Comparison of ENCODE assay signal across 10 cellular contexts in genomic region chr12:106586803-106587684, GRCh38. TPM values are rescaled to one million over a fixed set of nuclear protein-coding genes. Genes with fewer than 3 reads are reported as not detected.
DNase-seq lines count a peak whose midpoint lies in the region; ATAC-seq and TF ChIP-seq lines count a peak whose summit lies in the region.
"Had no signal": no experiment of that assay in that cellular context is flagged by ENCODE, and none has a peak within 500 bp of the region (broad histone marks: within the 10 kb centered on the region; RNA-seq: fewer than 3 reads in every experiment).

No MANE protein-coding gene starts in this region.

- DNase-seq in left ventricle myocardium superior (no peak), cardiac septum (ENCODE audit: low spot score) (no peak), mesothelial cell of epicardium (ENCODE audit: low spot score in 2 of 2, unreplicated experiment in 2 of 2) (peak in 1 of 2 experiments; percentile 53), AG08395 (ENCODE audit: low spot score) (no peak), Karpas-422 (no peak)
- DNase-seq in activated CD4-positive, alpha-beta memory T cell treated with anti-CD3 and anti-CD28 coated beads, Interleukin-2, amount 10 ng/mL, durations not matched to agents 7 days and 5 days, result no peak
- DNase-seq: activated T-cell treated with anti-CD3 and anti-CD28 coated beads, Interleukin-2, amount 50 U/mL, for 4 hours had no signal

- H3K4me3 Mint-ChIP-seq in mesothelial cell of epicardium, result peak overlapping the region; percentile 59
- no peak overlapping the region for H3K4me3 Mint-ChIP-seq in activated CD4-positive, alpha-beta memory T cell treated with anti-CD3 and anti-CD28 coated beads, Interleukin-2, amount 10 ng/mL, durations not matched to agents 7 days and 5 days
- H3K4me3 Mint-ChIP-seq: activated T-cell treated with anti-CD3 and anti-CD28 coated beads, Interleukin-2, amount 50 U/mL, for 4 hours had no signal

- no peaks in the 10 kb centered on the region for H3K9me2 ChIP-seq in Karpas-422 (replicated peaks; ENCODE audit: insufficient read depth, low read length)

- POLR2A ChIA-PET in activated CD4-positive, alpha-beta memory T cell treated with anti-CD3 and anti-CD28 coated beads, Interleukin-2, amount 10 ng/mL, durations not matched to agents 7 days and 5 days (lab: Charles Lee), result no interaction called here

- peak overlapping the region; percentile 39 for H3K27ac ChIP-seq in cingulate gyrus (ENCODE audit: low read depth, low read length)
- H3K27ac ChIP-seq in Karpas-422 (ENCODE audit: low read length), result no peak overlapping the region

- H3K27me3 Mint-ChIP-seq in mesothelial cell of epicardium (ENCODE audit: low read depth), result peaks cover 96% of the 10 kb centered on the region
- H3K27me3 Mint-ChIP-seq in activated CD4-positive, alpha-beta memory T cell treated with anti-CD3 and anti-CD28 coated beads, Interleukin-2, amount 10 ng/mL, durations not matched to agents 7 days and 5 days, result peaks cover 83% of the 10 kb centered on the region

- H3K9ac ChIP-seq in Karpas-422 (ENCODE audit: low read length), result no peak overlapping the region

- no peak overlapping the region for H3K4me3 ChIP-seq in Karpas-422 (ENCODE audit: low read length)

- ATAC-seq in left ventricle myocardium superior (peak; percentile 15), HG02678 (IDR thresholded peaks at IDR 0.05; ENCODE audit: unreplicated experiment) (no peak)
- ATAC-seq: activated T-cell treated with anti-CD3 and anti-CD28 coated beads, Interleukin-2, amount 50 U/mL, for 4 hours had no signal

- H3K9me3 ChIP-seq in Karpas-422 (ENCODE audit: low read length), result no peaks in the 10 kb centered on the region

- no peak overlapping the region for H3K4me2 ChIP-seq in Karpas-422 (ENCODE audit: low read depth, low read length, poor library complexity, severe bottlenecking)

- no peaks in the 10 kb centered on the region for H4K20me1 ChIP-seq in Karpas-422 (ENCODE audit: insufficient read depth, low read depth, low read length)

- no peaks in the 10 kb centered on the region for H3K79me2 ChIP-seq in Karpas-422 (ENCODE audit: low read length)

- H3K27me3 ChIP-seq in Karpas-422 (ENCODE audit: low read length), result no peaks in the 10 kb centered on the region

- H2AFZ ChIP-seq in Karpas-422 (ENCODE audit: low read length), result no peak overlapping the region

- no peaks in the 10 kb centered on the region for H3K9me3 Mint-ChIP-seq in mesothelial cell of epicardium
- no peaks in the 10 kb centered on the region for H3K9me3 Mint-ChIP-seq in activated CD4-positive, alpha-beta memory T cell treated with anti-CD3 and anti-CD28 coated beads, Interleukin-2, amount 10 ng/mL, durations not matched to agents 7 days and 5 days
- H3K9me3 Mint-ChIP-seq: activated T-cell treated with anti-CD3 and anti-CD28 coated beads, Interleukin-2, amount 50 U/mL, for 4 hours had no signal

- no peaks in the 10 kb centered on the region for H3K36me3 ChIP-seq in Karpas-422 (ENCODE audit: insufficient read depth, low read length)

- CTCF ChIA-PET in activated CD4-positive, alpha-beta memory T cell treated with anti-CD3 and anti-CD28 coated beads, Interleukin-2, amount 10 ng/mL, durations not matched to agents 7 days and 5 days (lab: Charles Lee), result no interaction called here

- no peaks in the 10 kb centered on the region for H3K4me1 ChIP-seq in Karpas-422 (ENCODE audit: low read length)

- H3K27ac Mint-ChIP-seq in mesothelial cell of epicardium, result no peak overlapping the region
- no peak overlapping the region for H3K27ac Mint-ChIP-seq in activated CD4-positive, alpha-beta memory T cell treated with anti-CD3 and anti-CD28 coated beads, Interleukin-2, amount 10 ng/mL, durations not matched to agents 7 days and 5 days

- no peaks in the 10 kb centered on the region for H3K36me3 Mint-ChIP-seq in mesothelial cell of epicardium
- H3K36me3 Mint-ChIP-seq in activated CD4-positive, alpha-beta memory T cell treated with anti-CD3 and anti-CD28 coated beads, Interleukin-2, amount 10 ng/mL, durations not matched to agents 7 days and 5 days (ENCODE audit: low read depth), result no peaks in the 10 kb centered on the region

- intact Hi-C loops in left ventricle myocardium superior (cut with micrococcal nuclease) (no loop called here), cardiac septum (cut with DNase I) (no loop called here)

- peaks cover 24% of the 10 kb centered on the region for H3K4me1 Mint-ChIP-seq in mesothelial cell of epicardium
- H3K4me1 Mint-ChIP-seq in activated CD4-positive, alpha-beta memory T cell treated with anti-CD3 and anti-CD28 coated beads, Interleukin-2, amount 10 ng/mL, durations not matched to agents 7 days and 5 days, result peaks cover 25% of the 10 kb centered on the region

- no peak for TF ChIP-seq CTCF in mesothelial cell of epicardium (IDR thresholded peaks at IDR 0.05; ENCODE audit: unreplicated experiment)

RNA-seq across cellular contexts. Expression of gene RFX4, which starts 4.2 kb away (rescaled TPM):
- not detected for total RNA-seq in left ventricle myocardium superior
- total RNA-seq in cardiac septum, result not detected
- total RNA-seq in mesothelial cell of epicardium, result not detected in 3 replicates
- total RNA-seq in Karpas-422 (2014; rRNA removed; shearing (Covaris generic); ENCODE audit: low replicate concordance), result not detected in 2 replicates
- not detected for total RNA-seq in activated CD4-positive, alpha-beta memory T cell treated with anti-CD3 and anti-CD28 coated beads, Interleukin-2, amount 10 ng/mL, durations not matched to agents 7 days and 5 days
- total RNA-seq: activated T-cell treated with anti-CD3 and anti-CD28 coated beads, Interleukin-2, amount 50 U/mL, for 4 hours; pulmonary artery endothelial cell had no signal
